In the genomic region with DNA sequence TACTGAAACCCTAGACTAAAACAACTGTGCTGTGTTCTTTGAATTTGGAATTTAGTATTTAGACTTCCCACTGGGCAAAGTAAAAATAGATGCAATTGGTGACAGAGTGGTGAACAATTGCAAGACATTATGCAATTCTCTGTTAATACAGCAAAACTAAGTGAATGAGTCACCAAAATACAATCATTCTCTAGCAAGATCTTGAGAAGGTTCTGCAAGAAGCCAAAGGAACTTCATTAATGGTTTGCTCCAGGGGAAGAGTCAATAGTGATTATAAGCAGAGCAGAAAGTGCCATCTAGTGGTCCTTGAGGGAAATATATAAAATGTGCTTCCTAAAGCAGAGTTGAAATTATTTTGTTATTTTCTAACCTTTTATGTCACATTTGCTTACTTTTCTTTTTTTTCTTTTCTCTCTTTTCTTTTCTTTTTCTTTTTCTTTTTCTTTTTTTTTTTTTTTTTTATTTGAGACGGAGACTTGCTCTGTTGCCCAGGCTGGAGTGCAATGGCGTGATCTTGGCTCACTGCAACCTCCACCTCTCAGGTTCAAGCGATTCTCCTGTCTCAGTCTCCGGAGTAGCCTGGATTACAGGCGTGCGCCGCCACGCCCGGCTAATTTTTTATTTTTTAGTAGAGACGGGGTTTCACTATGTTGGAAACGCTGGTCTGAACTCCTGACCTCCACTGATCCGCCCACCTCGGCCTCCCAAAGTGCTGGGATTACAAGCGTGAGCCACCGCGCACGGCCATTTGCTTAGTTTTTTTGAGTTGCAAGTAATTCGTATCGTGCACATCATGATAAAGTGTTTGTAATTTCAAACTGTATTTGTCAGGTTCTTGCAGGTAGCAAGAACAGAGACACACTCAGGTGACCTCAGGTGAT, we compare ENCODE assay signal across 8 cellular contexts.
A peak's percentile ranks its signal among the peaks of the same experiment; 100 is the strongest.
DNase-seq lines count a peak whose midpoint lies in the region; ATAC-seq and TF ChIP-seq lines count a peak whose summit lies in the region.

No MANE protein-coding gene starts in this region.

- H3K27me3 ChIP-seq in hepatocyte: peaks cover 7% of the 10 kb centered on the region

- 77% methylated on average over 19 of the region's 19 CpGs for WGBS in hepatocyte (ENCODE audit: low lambda C conversion rate, missing lambda C conversion rate)

- no peaks in the 10 kb centered on the region for H3K36me3 ChIP-seq in hepatocyte (replicated peaks; ENCODE audit: insufficient read depth, low read depth)

- no peaks in the 10 kb centered on the region for H4K20me1 ChIP-seq in hepatocyte (ENCODE audit: insufficient read depth, poor library complexity, severe bottlenecking)

- ATAC-seq in GM19324 (IDR thresholded peaks at IDR 0.05; ENCODE audit: low FRiP score, unreplicated experiment): peak; percentile 74
- ATAC-seq in HG03159 (IDR thresholded peaks at IDR 0.05; ENCODE audit: unreplicated experiment): peak; percentile 91

- DNase-seq in DMS114 treated with DMSO at 0.1 percent for 48 hours (lab: John Stamatoyannopoulos, UW; ENCODE audit: unreplicated experiment) (peak; percentile 77), NCI-H345 treated with DMSO at 0.1 percent for 48 hours (lab: John Stamatoyannopoulos, UW; ENCODE audit: unreplicated experiment) (peak; percentile 71), amniotic stem cell (lab: John Stamatoyannopoulos, UW) (peak; percentile 75), hepatocyte (ENCODE audit: low spot score) (peak; percentile 84), smooth muscle cell of the brain vasculature (ENCODE audit: low read depth, low spot score) (peak; percentile 71)
- DNase-seq in stimulated activated naive CD4-positive, alpha-beta T cell treated with Interleukin-2 at 50 U/mL for 16 hours (lab: John Stamatoyannopoulos, UW): no peak

- H2AFZ ChIP-seq in hepatocyte: no peak overlapping the region

- no peak overlapping the region for H3K4me2 ChIP-seq in hepatocyte

- H3K4me3 ChIP-seq in hepatocyte: no peak overlapping the region

- H3K27ac ChIP-seq in hepatocyte: no peak overlapping the region

- no peaks in the 10 kb centered on the region for H3K9me2 ChIP-seq in hepatocyte (replicated peaks; ENCODE audit: insufficient read depth)

- H3K4me1 ChIP-seq in hepatocyte (ENCODE audit: insufficient read depth): no peaks in the 10 kb centered on the region

- no peaks in the 10 kb centered on the region for H3K9me3 ChIP-seq in hepatocyte (ENCODE audit: low read depth)

- no peaks in the 10 kb centered on the region for H3K79me2 ChIP-seq in hepatocyte

- TF ChIP-seq CTCF in hepatocyte (IDR thresholded peaks at IDR 0.05; ENCODE audit: poor library complexity): peak; percentile 78
